ENCODE assay signal across 20 cellular contexts in genomic region chr5:155954739-155955445, GRCh38.
"Had no signal": no experiment of that assay in that cellular context is flagged by ENCODE, and none has a peak within 500 bp of the region (broad histone marks: within the 10 kb centered on the region; RNA-seq: fewer than 3 reads in every experiment).

No MANE protein-coding gene starts in this region.

- H3K9me3 ChIP-seq: left ventricle myocardium inferior, mucosa of descending colon, spleen, thyroid gland had no signal

- ATAC-seq: activated CD8-positive, alpha-beta T cell treated with anti-CD3 and anti-CD28 coated beads for 36 hours; mucosa of descending colon; natural killer cell treated with Interleukin-12 subunit alpha and Interleukin-12 subunit beta and Interleukin-15 and Interleukin-18, amount 100 ng/mL, for 72 hours; sciatic nerve had no signal

- H3K4me1 Mint-ChIP-seq: activated B cell treated with CpG ODN at 0.5 μM for 24 hours had no signal

- H3K9me3 Mint-ChIP-seq: activated B cell treated with CpG ODN at 0.5 μM for 24 hours; activated CD8-positive, alpha-beta T cell treated with anti-CD3 and anti-CD28 coated beads for 36 hours; activated naive CD4-positive, alpha-beta T cell treated with anti-CD3 and anti-CD28 coated beads for 36 hours; endodermal cell; memory B cell; natural killer cell treated with Interleukin-12 subunit alpha and Interleukin-12 subunit beta and Interleukin-15 and Interleukin-18, amount 100 ng/mL, for 72 hours had no signal

- H3K27me3 ChIP-seq: brain microvascular endothelial cell, spleen, thyroid gland had no signal

- H3K27ac ChIP-seq: brain microvascular endothelial cell, epithelial cell of prostate, left ventricle myocardium inferior, spleen, thyroid gland had no signal

- H3K36me3 Mint-ChIP-seq: memory B cell; natural killer cell treated with Interleukin-12 subunit alpha and Interleukin-12 subunit beta and Interleukin-15 and Interleukin-18, amount 100 ng/mL, for 72 hours had no signal

- H3K4me3 Mint-ChIP-seq: activated B cell treated with CpG ODN at 0.5 μM for 24 hours; activated CD8-positive, alpha-beta T cell treated with anti-CD3 and anti-CD28 coated beads for 36 hours; activated naive CD4-positive, alpha-beta T cell treated with anti-CD3 and anti-CD28 coated beads for 36 hours; endodermal cell; memory B cell; natural killer cell treated with Interleukin-12 subunit alpha and Interleukin-12 subunit beta and Interleukin-15 and Interleukin-18, amount 100 ng/mL, for 72 hours had no signal

- H3K36me3 ChIP-seq: brain microvascular endothelial cell, left ventricle myocardium inferior, spleen, thyroid gland had no signal

- H3K27me3 Mint-ChIP-seq: activated B cell treated with CpG ODN at 0.5 μM for 24 hours had no signal

- H3K4me1 ChIP-seq: spleen, thyroid gland had no signal

- H3K27ac Mint-ChIP-seq: activated B cell treated with CpG ODN at 0.5 μM for 24 hours; activated CD8-positive, alpha-beta T cell treated with anti-CD3 and anti-CD28 coated beads for 36 hours; activated naive CD4-positive, alpha-beta T cell treated with anti-CD3 and anti-CD28 coated beads for 36 hours; endodermal cell; memory B cell; natural killer cell treated with Interleukin-12 subunit alpha and Interleukin-12 subunit beta and Interleukin-15 and Interleukin-18, amount 100 ng/mL, for 72 hours had no signal

- DNase-seq: activated B cell treated with CpG ODN at 0.5 μM for 24 hours; activated CD4-positive, alpha-beta T cell treated with anti-CD3 and anti-CD28 coated beads for 48 hours; activated CD8-positive, alpha-beta T cell treated with anti-CD3 and anti-CD28 coated beads for 36 hours; activated naive CD4-positive, alpha-beta T cell treated with anti-CD3 and anti-CD28 coated beads for 36 hours; activated T-cell treated with anti-CD3 and anti-CD28 coated beads, Interleukin-2, amount 50 U/mL, for 1 hour; brain microvascular endothelial cell; central memory CD4-positive, alpha-beta T cell; endodermal cell; head of caudate nucleus; kidney; left ventricle myocardium inferior; mucosa of descending colon; spleen; stimulated activated naive CD4-positive, alpha-beta T cell; T-helper 9 cell; thyroid gland had no signal

- H3K4me3 ChIP-seq: left ventricle myocardium inferior, mucosa of descending colon, spleen, thyroid gland had no signal
